22 cellular contexts compared by ENCODE assay signal in the genomic region with DNA sequence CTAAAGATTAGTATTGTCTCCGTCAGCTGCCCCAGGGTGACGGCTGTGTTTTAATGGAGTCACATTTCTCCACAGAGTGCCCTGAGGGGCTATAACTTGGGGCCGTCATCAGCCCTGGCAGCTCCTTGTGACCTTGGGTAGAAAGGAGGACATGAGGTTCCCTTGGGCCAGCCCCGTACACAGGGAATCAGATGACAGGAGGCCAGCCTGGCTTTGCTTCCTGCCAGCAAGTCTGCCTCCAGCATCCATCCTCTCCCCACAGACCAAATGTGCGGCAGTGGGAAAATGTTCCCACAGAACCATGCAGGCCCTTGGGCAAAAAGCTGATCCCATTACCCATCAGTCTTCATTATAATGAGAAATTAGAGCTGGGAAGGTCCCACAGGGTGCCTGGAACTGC.
"Had no signal": no experiment of that assay in that cellular context is flagged by ENCODE, and none has a peak within 500 bp of the region (broad histone marks: within the 10 kb centered on the region; RNA-seq: fewer than 3 reads in every experiment).

No MANE protein-coding gene starts in this region.

- H3K27me3 Mint-ChIP-seq: naive B cell; natural killer cell treated with Interleukin-12 subunit alpha and Interleukin-12 subunit beta and Interleukin-15 and Interleukin-18, amount 100 ng/mL, for 72 hours had no signal

- H3K36me3 Mint-ChIP-seq: memory B cell; naive B cell; natural killer cell treated with Interleukin-12 subunit alpha and Interleukin-12 subunit beta and Interleukin-15 and Interleukin-18, amount 100 ng/mL, for 72 hours; neural progenitor cell; stimulated activated effector memory CD8-positive, alpha-beta T cell treated with anti-CD3 and anti-CD28 coated beads, Interleukin-12 subunit alpha, Interleukin-12 subunit beta, amount 100 ng/mL, for 72 hours had no signal

- H3K4me1 Mint-ChIP-seq: memory B cell; naive B cell; stimulated activated effector memory CD8-positive, alpha-beta T cell treated with anti-CD3 and anti-CD28 coated beads, Interleukin-12 subunit alpha, Interleukin-12 subunit beta, amount 100 ng/mL, for 72 hours had no signal

- DNase-seq: dorsolateral prefrontal cortex; effector CD4-positive, alpha-beta T cell; gastrocnemius medialis; heart right ventricle; hippocampal formation; islet precursor cell; kidney glomerular epithelial cell; left colon; mucosa of descending colon; naive B cell; right cardiac atrium; sigmoid colon; stimulated activated CD4-positive, alpha-beta T cell treated with anti-CD3 and anti-CD28 coated beads, Interleukin-2, amount 100 ng/mL, for 24 hours; stimulated activated CD4-positive, alpha-beta T cell treated with anti-CD3 and anti-CD28 coated beads, Interleukin-4, amount 100 ng/mL, for 24 hours; stimulated activated naive CD4-positive, alpha-beta T cell treated with Interleukin-2 at 50 U/mL for 16 hours; stomach; thyroid gland; trophoblast cell had no signal

- H3K9me3 Mint-ChIP-seq: neural progenitor cell; stimulated activated effector memory CD8-positive, alpha-beta T cell treated with anti-CD3 and anti-CD28 coated beads, Interleukin-12 subunit alpha, Interleukin-12 subunit beta, amount 100 ng/mL, for 72 hours had no signal

- H3K4me3 Mint-ChIP-seq: memory B cell; naive B cell; natural killer cell treated with Interleukin-12 subunit alpha and Interleukin-12 subunit beta and Interleukin-15 and Interleukin-18, amount 100 ng/mL, for 72 hours; neural progenitor cell; stimulated activated effector memory CD8-positive, alpha-beta T cell treated with anti-CD3 and anti-CD28 coated beads, Interleukin-12 subunit alpha, Interleukin-12 subunit beta, amount 100 ng/mL, for 72 hours had no signal

- H3K27ac Mint-ChIP-seq: memory B cell; naive B cell; natural killer cell treated with Interleukin-12 subunit alpha and Interleukin-12 subunit beta and Interleukin-15 and Interleukin-18, amount 100 ng/mL, for 72 hours; neural progenitor cell; stimulated activated effector memory CD8-positive, alpha-beta T cell treated with anti-CD3 and anti-CD28 coated beads, Interleukin-12 subunit alpha, Interleukin-12 subunit beta, amount 100 ng/mL, for 72 hours had no signal
